Comparison of ENCODE assay signal across 8 cellular contexts in genomic region chr1:28507646-28508434, GRCh38. TPM values are rescaled to one million over a fixed set of nuclear protein-coding genes. Genes with fewer than 3 reads are reported as not detected.
DNase-seq lines count a peak whose midpoint lies in the region; ATAC-seq and TF ChIP-seq lines count a peak whose summit lies in the region.

No MANE protein-coding gene starts in this region.

- intact Hi-C loops in spleen (cut with DNase I; ENCODE audit: low total_unique reads): loop anchor here (5.0 kb wide), 1 partner anchor 74 kb away; no protein-coding TSS in a partner anchor

- in situ Hi-C loops in HAP-1 (cut with MboI; ENCODE audit: low sequenced_read_pairs): no loop called here

- DNase-seq in HAP-1 (ENCODE audit: low spot score in 2 of 2): peak in 1 of 2 experiments; percentile 34
- DNase-seq in WERI-Rb-1: no peak
- DNase-seq in fibroblast of villous mesenchyme (ENCODE audit: low read depth): no peak
- no peak for DNase-seq in spleen
- DNase-seq in pons (ENCODE audit: low spot score): no peak

- no peaks in the 10 kb centered on the region for H3K9me3 ChIP-seq in HAP-1
- no peaks in the 10 kb centered on the region for H3K9me3 ChIP-seq in WERI-Rb-1 (ENCODE audit: severe bottlenecking)
- no peaks in the 10 kb centered on the region for H3K9me3 ChIP-seq in spleen

- TF ChIP-seq CTCF in WERI-Rb-1 (IDR thresholded peaks at IDR 0.05; ENCODE audit: low read depth, low read length) (no peak), fibroblast of villous mesenchyme (IDR thresholded peaks at IDR 0.05; ENCODE audit: insufficient read depth, low read depth, low read length) (no peak), spleen (IDR thresholded peaks at IDR 0.05 in 8 of 11, conservative IDR thresholded peaks at IDR 0.05 in 3 of 11) (no peak)

- H3K27ac ChIP-seq in WERI-Rb-1: peak overlapping the region; percentile 24; the same call in 1 of the 2 replicates
- peak overlapping the region; percentile 79 to 95 (median 91) for H3K27ac ChIP-seq in spleen

- H3K4me3 ChIP-seq in HAP-1 (peak overlapping the region; percentile 86), WERI-Rb-1 (ENCODE audit: low read depth, low read length) (peak overlapping the region; percentile 6; the same call in 1 of the 2 replicates), fibroblast of villous mesenchyme (ENCODE audit: low read depth, low read length) (peak overlapping the region; percentile 75), spleen (peak overlapping the region; percentile 60 to 96 (median 84))

- H3K4me1 ChIP-seq in HAP-1: peaks cover 28% of the 10 kb centered on the region
- H3K4me1 ChIP-seq in spleen: peaks cover 47 to 74% (median 68%) of the 10 kb centered on the region in 6 donors

- TF ChIP-seq POLR2A in spleen (IDR thresholded peaks at IDR 0.05): no peak

- WGBS in spleen, 5 donors: 11 to 20% (median 13%) methylated on average over 10 of the region's 10 CpGs

- no peaks in the 10 kb centered on the region for H3K27me3 ChIP-seq in HAP-1 (ENCODE audit: low read depth)
- H3K27me3 ChIP-seq in WERI-Rb-1 (ENCODE audit: insufficient read depth, low read depth, severe bottlenecking): no peaks in the 10 kb centered on the region
- no peaks in the 10 kb centered on the region for H3K27me3 ChIP-seq in spleen (replicated peaks in 1 of 7)

- ATAC-seq in HG02981 (IDR thresholded peaks at IDR 0.05; ENCODE audit: unreplicated experiment) (no peak), HG03571 (IDR thresholded peaks at IDR 0.05; ENCODE audit: unreplicated experiment) (no peak), esophagus mucosa (no peak)

- peaks cover 68% of the 10 kb centered on the region for H3K36me3 ChIP-seq in HAP-1 (replicated peaks)
- peaks cover 53% of the 10 kb centered on the region for H3K36me3 ChIP-seq in WERI-Rb-1
- peaks cover 0 to 57% (median 51%) of the 10 kb centered on the region in 6 donors for H3K36me3 ChIP-seq in spleen

RNA-seq across cellular contexts. Expression of gene RCC1, which starts 2.0 kb away (rescaled TPM):
- total RNA-seq in fibroblast of villous mesenchyme: 28.0 and 41.9 TPM in 2 replicates
- total RNA-seq in spleen: 10 to 100 TPM; 15.1 to 26.2 (median 22.4) TPM
- polyA plus RNA-seq in spleen: 10 to 100 TPM; 23.6 to 29.0 (median 28.9) TPM
- total RNA-seq in esophagus mucosa: 33.3 TPM

RNA-seq across cellular contexts. Expression of gene TRNAU1AP, which starts 45.0 kb away (rescaled TPM):
- total RNA-seq in fibroblast of villous mesenchyme: 23.8 and 25.0 TPM in 2 replicates
- 10 to 100 TPM; 14.0 to 25.7 (median 22.5) TPM for total RNA-seq in spleen
- 10 to 100 TPM; 24.7 to 26.6 (median 26.6) TPM for polyA plus RNA-seq in spleen
- 24.3 TPM for total RNA-seq in esophagus mucosa

Comparison
In these comparisons a context has a peak if more than half of its experiments do, and no peak if none do; other contexts are left out.
1. H3K4me3 ChIP-seq: peak in every context shown above with its lines; median percentile 86 in HAP-1; 84 in spleen; 75 in fibroblast of villous mesenchyme; 6 in WERI-Rb-1.